Comparison of ENCODE assay signal across 19 cellular contexts in genomic region chr13:65064967-65065366, GRCh38.
"Had no signal": no experiment of that assay in that cellular context is flagged by ENCODE, and none has a peak within 500 bp of the region (broad histone marks: within the 10 kb centered on the region; RNA-seq: fewer than 3 reads in every experiment).

No MANE protein-coding gene starts in this region.

- H3K4me3 ChIP-seq: dorsolateral prefrontal cortex, heart left ventricle, lung, pancreas, uterus had no signal

- ATAC-seq: heart left ventricle; left colon; left ventricle myocardium superior; natural killer cell treated with Interleukin-12 subunit alpha and Interleukin-12 subunit beta and Interleukin-15 and Interleukin-18, amount 100 ng/mL, for 72 hours; pancreas; right cardiac atrium had no signal

- H3K36me3 ChIP-seq: heart left ventricle, pancreas, uterus had no signal

- H3K4me3 Mint-ChIP-seq: natural killer cell treated with Interleukin-12 subunit alpha and Interleukin-12 subunit beta and Interleukin-15 and Interleukin-18, amount 100 ng/mL, for 72 hours; type B pancreatic cell had no signal

- H3K4me1 ChIP-seq: heart left ventricle, pancreas, uterus had no signal

- H3K27ac Mint-ChIP-seq: natural killer cell treated with Interleukin-12 subunit alpha and Interleukin-12 subunit beta and Interleukin-15 and Interleukin-18, amount 100 ng/mL, for 72 hours; progenitor cell of endocrine pancreas; type B pancreatic cell had no signal

- H3K27me3 ChIP-seq: dorsolateral prefrontal cortex, heart left ventricle, pancreas, uterus had no signal

- DNase-seq: dorsolateral prefrontal cortex; effector CD8-positive, alpha-beta T cell; heart left ventricle; hippocampal formation; left colon; left ventricle myocardium superior; mesenchymal stem cell; midbrain; occipital lobe; pancreas; right cardiac atrium; small intestine; stimulated activated CD4-positive, alpha-beta T cell treated with anti-CD3 and anti-CD28 coated beads, Interleukin-12 subunit alpha, Interleukin-12 subunit beta, amount 100 ng/mL, for 4 hours; stimulated activated naive CD4-positive, alpha-beta T cell; uterus had no signal

- H3K27me3 Mint-ChIP-seq: natural killer cell treated with Interleukin-12 subunit alpha and Interleukin-12 subunit beta and Interleukin-15 and Interleukin-18, amount 100 ng/mL, for 72 hours; progenitor cell of endocrine pancreas; type B pancreatic cell had no signal

- H3K36me3 Mint-ChIP-seq: natural killer cell treated with Interleukin-12 subunit alpha and Interleukin-12 subunit beta and Interleukin-15 and Interleukin-18, amount 100 ng/mL, for 72 hours; type B pancreatic cell had no signal

- H3K9me3 ChIP-seq: pancreas, uterus had no signal

- H3K27ac ChIP-seq: dorsolateral prefrontal cortex, heart left ventricle, pancreas, uterus had no signal
